1 cellular context compared by ENCODE assay signal in genomic region chr16:67909056-67909742, GRCh38.
TF ChIP-seq lines count a peak whose summit lies in the region.

No MANE protein-coding gene starts in this region.

TF ChIP-seq in A549, 52 proteins besides CTCF, POLR2A, EP300 and RAD21:
- TF ChIP-seq, protein P1, sequence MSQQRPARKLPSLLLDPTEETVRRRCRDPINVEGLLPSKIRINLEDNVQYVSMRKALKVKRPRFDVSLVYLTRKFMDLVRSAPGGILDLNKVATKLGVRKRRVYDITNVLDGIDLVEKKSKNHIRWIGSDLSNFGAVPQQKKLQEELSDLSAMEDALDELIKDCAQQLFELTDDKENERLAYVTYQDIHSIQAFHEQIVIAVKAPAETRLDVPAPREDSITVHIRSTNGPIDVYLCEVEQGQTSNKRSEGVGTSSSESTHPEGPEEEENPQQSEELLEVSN (IDR thresholded peaks at IDR 0.05; ENCODE audit: borderline replicate concordance, low read depth), result no peak
- TF ChIP-seq BCL3 (IDR thresholded peaks at IDR 0.05), result no peak
- no peak for TF ChIP-seq EHMT2 (IDR thresholded peaks at IDR 0.05; ENCODE audit: low read depth)
